ENCODE assay signal across 20 cellular contexts in genomic region chr16:87412371-87412995, GRCh38.
"Had no signal": no experiment of that assay in that cellular context is flagged by ENCODE, and none has a peak within 500 bp of the region (broad histone marks: within the 10 kb centered on the region; RNA-seq: fewer than 3 reads in every experiment).

No MANE protein-coding gene starts in this region.

- H3K4me3 ChIP-seq: hepatocyte, mucosa of descending colon, pancreas, psoas muscle, right lobe of liver, suprapubic skin, thyroid gland, upper lobe of left lung, uterus had no signal

- H3K27ac Mint-ChIP-seq: dendritic cell treated with granulocyte-macrophage colony-stimulating factor and Interleukin-4, amounts not matched to agents 40 ng/mL and 50 ng/mL, for 4 days had no signal

- H3K27me3 Mint-ChIP-seq: dendritic cell treated with granulocyte-macrophage colony-stimulating factor and Interleukin-4, amounts not matched to agents 40 ng/mL and 50 ng/mL, for 4 days; effector memory CD8-positive, alpha-beta T cell; naive thymus-derived CD8-positive, alpha-beta T cell had no signal

- H3K4me3 Mint-ChIP-seq: dendritic cell treated with granulocyte-macrophage colony-stimulating factor and Interleukin-4, amounts not matched to agents 40 ng/mL and 50 ng/mL, for 4 days; effector memory CD8-positive, alpha-beta T cell; naive thymus-derived CD8-positive, alpha-beta T cell; neural crest cell had no signal

- DNase-seq: effector memory CD8-positive, alpha-beta T cell; erythroblast; foreskin keratinocyte; kidney; left cardiac atrium; left ventricle myocardium superior; mucosa of descending colon; pancreas; psoas muscle; retina; stimulated activated naive CD4-positive, alpha-beta T cell; thyroid gland; uterus had no signal

- H3K27ac ChIP-seq: foreskin keratinocyte, hepatocyte, pancreas, psoas muscle, right lobe of liver, suprapubic skin, thyroid gland, upper lobe of left lung, uterus had no signal

- H3K27me3 ChIP-seq: foreskin keratinocyte, hepatocyte, pancreas, right lobe of liver, suprapubic skin, thyroid gland, upper lobe of left lung, uterus had no signal

- H3K4me1 Mint-ChIP-seq: neural crest cell had no signal

- H3K36me3 ChIP-seq: uterus had no signal

- H3K9me3 Mint-ChIP-seq: dendritic cell treated with granulocyte-macrophage colony-stimulating factor and Interleukin-4, amounts not matched to agents 40 ng/mL and 50 ng/mL, for 4 days; effector memory CD8-positive, alpha-beta T cell; naive thymus-derived CD8-positive, alpha-beta T cell; neural crest cell had no signal

- H3K4me1 ChIP-seq: foreskin keratinocyte, pancreas, psoas muscle, right lobe of liver, suprapubic skin, uterus had no signal

- ATAC-seq: effector memory CD8-positive, alpha-beta T cell; foreskin keratinocyte; left cardiac atrium; left ventricle myocardium superior; naive thymus-derived CD8-positive, alpha-beta T cell; psoas muscle had no signal

- H3K9me3 ChIP-seq: mucosa of descending colon, pancreas, psoas muscle, right lobe of liver, suprapubic skin, thyroid gland, upper lobe of left lung, uterus had no signal
